ENCODE assay signal across 8 cellular contexts in genomic region chr6:32685603-32686002, GRCh38. TPM values are rescaled to one million over a fixed set of nuclear protein-coding genes. Genes with fewer than 3 reads are reported as not detected.
A peak's percentile ranks its signal among the peaks of the same experiment; 100 is the strongest.
DNase-seq lines count a peak whose midpoint lies in the region; ATAC-seq and TF ChIP-seq lines count a peak whose summit lies in the region.

No MANE protein-coding gene starts in this region.

- H3K9me3 ChIP-seq in WERI-Rb-1 (ENCODE audit: severe bottlenecking) (no peaks in the 10 kb centered on the region), prostate gland (no peaks in the 10 kb centered on the region)

- no peak overlapping the region for H3K4me3 ChIP-seq in WERI-Rb-1 (ENCODE audit: low read depth, low read length)
- H3K4me3 ChIP-seq in prostate gland = no peak overlapping the region

- H3K27ac ChIP-seq in WERI-Rb-1 (no peak overlapping the region), prostate gland (no peak overlapping the region)

- no peaks in the 10 kb centered on the region for H3K27me3 ChIP-seq in WERI-Rb-1 (ENCODE audit: insufficient read depth, low read depth, severe bottlenecking)
- no peaks in the 10 kb centered on the region for H3K27me3 ChIP-seq in prostate gland (replicated peaks; ENCODE audit: insufficient read depth)

- H3K27ac Mint-ChIP-seq in activated naive CD4-positive, alpha-beta T cell treated with anti-CD3 and anti-CD28 coated beads, Interleukin-2, amount 10 ng/mL, durations not matched to agents 7 days and 5 days = peak overlapping the region; percentile 85

- H3K4me3 Mint-ChIP-seq in activated naive CD4-positive, alpha-beta T cell treated with anti-CD3 and anti-CD28 coated beads, Interleukin-2, amount 10 ng/mL, durations not matched to agents 7 days and 5 days = peak overlapping the region; percentile 19

- TF ChIP-seq CTCF in WERI-Rb-1 (IDR thresholded peaks at IDR 0.05; ENCODE audit: low read depth, low read length) = no peak
- TF ChIP-seq CTCF in prostate gland (IDR thresholded peaks at IDR 0.05) = no peak

- H3K4me1 Mint-ChIP-seq in activated naive CD4-positive, alpha-beta T cell treated with anti-CD3 and anti-CD28 coated beads, Interleukin-2, amount 10 ng/mL, durations not matched to agents 7 days and 5 days = peaks cover 47% of the 10 kb centered on the region

- ATAC-seq in GM19324 (IDR thresholded peaks at IDR 0.05; ENCODE audit: low FRiP score, unreplicated experiment) = peak; percentile 72
- peak; percentile 88 for ATAC-seq in HG03196 (IDR thresholded peaks at IDR 0.05; ENCODE audit: unreplicated experiment)

- peaks cover 21% of the 10 kb centered on the region for H3K27me3 Mint-ChIP-seq in activated naive CD4-positive, alpha-beta T cell treated with anti-CD3 and anti-CD28 coated beads, Interleukin-2, amount 10 ng/mL, durations not matched to agents 7 days and 5 days

- DNase-seq in CD1c-positive myeloid dendritic cell (ENCODE audit: extremely low spot score) (peak; percentile 73), WERI-Rb-1 (no peak), HuH-7 (ENCODE audit: low spot score) (no peak), prostate gland (ENCODE audit: low spot score) (no peak), NCI-H446 (lab: John Stamatoyannopoulos, UW) (no peak)
- peak; percentile 64 for DNase-seq in activated naive CD4-positive, alpha-beta T cell treated with anti-CD3 and anti-CD28 coated beads, Interleukin-2, amount 10 ng/mL, durations not matched to agents 7 days and 5 days

- intact Hi-C loops in prostate gland (cut with DNase I) = no loop called here

- 11% methylated on average over 1 of the region's 1 CpG for WGBS in prostate gland

- no peak for TF ChIP-seq POLR2A in prostate gland (IDR thresholded peaks at IDR 0.05)

- H3K36me3 Mint-ChIP-seq in activated naive CD4-positive, alpha-beta T cell treated with anti-CD3 and anti-CD28 coated beads, Interleukin-2, amount 10 ng/mL, durations not matched to agents 7 days and 5 days = peaks cover 8% of the 10 kb centered on the region

- no peaks in the 10 kb centered on the region for H3K4me1 ChIP-seq in prostate gland (replicated peaks)

- H3K36me3 ChIP-seq in WERI-Rb-1 = no peaks in the 10 kb centered on the region
- H3K36me3 ChIP-seq in prostate gland = no peaks in the 10 kb centered on the region

- peaks cover 11% of the 10 kb centered on the region for H3K9me3 Mint-ChIP-seq in activated naive CD4-positive, alpha-beta T cell treated with anti-CD3 and anti-CD28 coated beads, Interleukin-2, amount 10 ng/mL, durations not matched to agents 7 days and 5 days

- CTCF ChIA-PET in activated naive CD4-positive, alpha-beta T cell treated with anti-CD3 and anti-CD28 coated beads, Interleukin-2, amount 10 ng/mL, durations not matched to agents 7 days and 5 days (lab: Charles Lee) = no interaction called here

RNA-seq across cellular contexts. Expression of gene HLA-DQB1, which starts 19.1 kb away (rescaled TPM):
- 1 to 10 TPM; 1.0 to 3.0 TPM for total RNA-seq in prostate gland

RNA-seq across cellular contexts. Expression of gene HLA-DQA1, which starts 48.4 kb away (rescaled TPM):
- 1 to 10 TPM; 2.4 to 3.7 TPM for total RNA-seq in prostate gland

RNA-seq across cellular contexts. Expression of gene HLA-DQA2, which starts 55.6 kb away (rescaled TPM):
- total RNA-seq in prostate gland = 1 to 10 TPM in 1 of 2 donors, under 1 TPM in 1; 0.45 to 1.6 TPM

Comparison
In these comparisons a context has a peak if more than half of its experiments do, and no peak if none do; other contexts are left out.
1. DNase-seq: peak in CD1c-positive myeloid dendritic cell (single experiment) and activated naive CD4-positive, alpha-beta T cell treated with anti-CD3 and anti-CD28 coated beads, Interleukin-2, amount 10 ng/mL, durations not matched to agents 7 days and 5 days (single experiment); none in WERI-Rb-1 (single experiment), HuH-7 (single experiment), prostate gland (single experiment) and NCI-H446 (0 of 2).